ENCODE assay signal across 1 cellular context in the genomic region with DNA sequence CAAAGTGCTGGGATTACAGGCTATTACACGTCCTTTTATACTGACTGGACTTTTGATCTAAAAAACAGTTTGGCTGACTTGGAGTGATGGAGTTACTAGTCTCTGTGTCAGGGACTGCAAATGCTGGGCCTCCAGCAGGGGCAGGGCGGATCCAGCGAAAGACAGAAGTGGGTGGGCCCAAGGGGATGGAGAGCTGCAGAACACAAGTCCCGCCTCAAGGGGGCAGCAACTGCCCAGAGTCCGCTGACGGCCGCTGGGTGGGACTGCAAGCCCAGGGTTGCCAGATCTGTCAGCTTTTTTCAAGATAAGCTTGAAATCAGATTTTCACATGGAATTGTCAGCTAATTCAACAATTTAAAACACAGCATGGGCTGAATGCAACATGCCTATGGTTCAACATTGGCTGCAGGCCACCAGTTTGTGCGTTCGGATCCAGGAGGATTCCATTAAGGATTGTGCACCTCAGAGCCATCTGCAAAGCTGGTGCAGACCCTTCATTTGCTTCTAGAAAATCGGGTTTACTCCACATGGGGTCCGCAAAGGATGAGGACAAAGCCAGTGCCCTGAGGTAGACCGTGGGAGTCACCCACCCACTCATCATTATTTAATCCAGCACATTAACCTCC.
TF ChIP-seq lines count a peak whose summit lies in the region.

No MANE protein-coding gene starts in this region.

TF ChIP-seq in K562, 482 proteins besides CTCF, POLR2A, EP300 and RAD21 (continued from another document and continues in another):
- TF ChIP-seq BMI1 (IDR thresholded peaks at IDR 0.05; ENCODE audit: low read length) (no peak), PREB (CRISPR knock-in tag; IDR thresholded peaks at IDR 0.05) (no peak), FOXM1 (IDR thresholded peaks at IDR 0.05; ENCODE audit: low read depth) (no peak), FOXM1 (CRISPR knock-in tag; IDR thresholded peaks at IDR 0.05; ENCODE audit: low read depth) (no peak; the same call in 1 of the 2 replicates), PTRF (tag; IDR thresholded peaks at IDR 0.05) (no peak), XRCC4 (IDR thresholded peaks at IDR 0.05; ENCODE audit: extremely low read depth, insufficient read depth, insufficient read length) (no peak), ZBTB33 (CRISPR knock-in tag; IDR thresholded peaks at IDR 0.05) (peak; percentile 70; the same call in 1 of the 2 replicates), ARID1B (IDR thresholded peaks at IDR 0.05) (0 out of 2 replicates have a peak, but pooled peaks have one; percentile 37), ZNF589 (CRISPR knock-in tag; IDR thresholded peaks at IDR 0.05; ENCODE audit: low read depth) (no peak), THRA (IDR thresholded peaks at IDR 0.05) (no peak), NCOA1 (IDR thresholded peaks at IDR 0.05; ENCODE audit: low read depth) (no peak), TCF7 (IDR thresholded peaks at IDR 0.05; ENCODE audit: borderline replicate concordance) (peak; percentile 74), CREB3L1 (IDR thresholded peaks at IDR 0.05; ENCODE audit: borderline replicate concordance, low read depth) (no peak), MEF2D (tag; conservative IDR thresholded peaks at IDR 0.05; ENCODE audit: low read depth) (no peak), CHD1 (IDR thresholded peaks at IDR 0.05; ENCODE audit: low read length) (no peak), ZNF408 (CRISPR knock-in tag; IDR thresholded peaks at IDR 0.05; ENCODE audit: low read depth) (no peak), HDAC8 (tag; IDR thresholded peaks at IDR 0.05) (no peak), MAZ (CRISPR knock-in tag; conservative IDR thresholded peaks at IDR 0.05 in 1 of 2, IDR thresholded peaks at IDR 0.05 in 1 of 2) (peak; percentile 53 to 95; a peak in 3 of 4 replicates), RBM22 (IDR thresholded peaks at IDR 0.05; ENCODE audit: low read depth, low read length, poor library complexity, severe bottlenecking) (no peak), USF2 (CRISPR knock-in tag; IDR thresholded peaks at IDR 0.05) (no peak), KDM1A (IDR thresholded peaks at IDR 0.05) (no peak), EZH2 (IDR thresholded peaks at IDR 0.05; ENCODE audit: borderline replicate concordance, low read depth, low read length) (no peak), ESRRB (CRISPR knock-in tag; IDR thresholded peaks at IDR 0.05; ENCODE audit: borderline replicate concordance) (no peak), FOXA3 (CRISPR knock-in tag; conservative IDR thresholded peaks at IDR 0.05 in 1 of 2, IDR thresholded peaks at IDR 0.05 in 1 of 2) (peak in 1 of 2 experiments; percentile 67; a peak in 1 of 4 replicates), NR2C2 (CRISPR knock-in tag; IDR thresholded peaks at IDR 0.05) (no peak), NR2C2 (tag; IDR thresholded peaks at IDR 0.05) (no peak), ZNF445 (CRISPR knock-in tag; IDR thresholded peaks at IDR 0.05; ENCODE audit: low read depth) (no peak), FOXJ2 (tag; IDR thresholded peaks at IDR 0.05) (peak; percentile 31; the same call in 1 of the 2 replicates), U2AF1 (optimal IDR thresholded peaks at IDR 0.05; ENCODE audit: low read depth, low read length) (no peak), ZNF717 (CRISPR knock-in tag; IDR thresholded peaks at IDR 0.05) (no peak), JUN (IDR thresholded peaks at IDR 0.05; ENCODE audit: borderline replicate concordance, low read depth, low read length) (peak; percentile 65; the same call in 1 of the 2 replicates), JUN (CRISPR knock-in tag; IDR thresholded peaks at IDR 0.05; ENCODE audit: borderline replicate concordance) (no peak), SRSF3 (IDR thresholded peaks at IDR 0.05; ENCODE audit: insufficient read depth, low read length) (no peak), SIN3A (IDR thresholded peaks at IDR 0.05; ENCODE audit: borderline replicate concordance in 2 of 2, control insufficient read depth in 1 of 2, low read depth in 2 of 2, low read length in 2 of 2) (no peak), SMAD3 (CRISPR knock-in tag; conservative IDR thresholded peaks at IDR 0.05) (no peak), EWSR1 (IDR thresholded peaks at IDR 0.05; ENCODE audit: borderline replicate concordance, low read depth, partially characterized antibody) (no peak), KDM2B (CRISPR knock-in tag; IDR thresholded peaks at IDR 0.05) (no peak), MBD2 (IDR thresholded peaks at IDR 0.05; ENCODE audit: borderline replicate concordance, low read depth) (no peak), ADNP (tag; IDR thresholded peaks at IDR 0.05) (no peak), CC2D1A (IDR thresholded peaks at IDR 0.05) (peak; percentile 95), NFYB (IDR thresholded peaks at IDR 0.05; ENCODE audit: extremely low read depth, insufficient read length) (no peak), ZNF695 (CRISPR knock-in tag; IDR thresholded peaks at IDR 0.05) (no peak), RBM39 (optimal IDR thresholded peaks at IDR 0.05; ENCODE audit: low read depth, low read length) (no peak), GTF2A2 (tag; IDR thresholded peaks at IDR 0.05) (no peak), ZNF124 (CRISPR knock-in tag; IDR thresholded peaks at IDR 0.05) (no peak), TAF15 (IDR thresholded peaks at IDR 0.05; ENCODE audit: low read depth, low read length) (no peak), ZFX (CRISPR knock-in tag; IDR thresholded peaks at IDR 0.05) (peak; percentile 55)
- TF ChIP-seq, protein P1, sequence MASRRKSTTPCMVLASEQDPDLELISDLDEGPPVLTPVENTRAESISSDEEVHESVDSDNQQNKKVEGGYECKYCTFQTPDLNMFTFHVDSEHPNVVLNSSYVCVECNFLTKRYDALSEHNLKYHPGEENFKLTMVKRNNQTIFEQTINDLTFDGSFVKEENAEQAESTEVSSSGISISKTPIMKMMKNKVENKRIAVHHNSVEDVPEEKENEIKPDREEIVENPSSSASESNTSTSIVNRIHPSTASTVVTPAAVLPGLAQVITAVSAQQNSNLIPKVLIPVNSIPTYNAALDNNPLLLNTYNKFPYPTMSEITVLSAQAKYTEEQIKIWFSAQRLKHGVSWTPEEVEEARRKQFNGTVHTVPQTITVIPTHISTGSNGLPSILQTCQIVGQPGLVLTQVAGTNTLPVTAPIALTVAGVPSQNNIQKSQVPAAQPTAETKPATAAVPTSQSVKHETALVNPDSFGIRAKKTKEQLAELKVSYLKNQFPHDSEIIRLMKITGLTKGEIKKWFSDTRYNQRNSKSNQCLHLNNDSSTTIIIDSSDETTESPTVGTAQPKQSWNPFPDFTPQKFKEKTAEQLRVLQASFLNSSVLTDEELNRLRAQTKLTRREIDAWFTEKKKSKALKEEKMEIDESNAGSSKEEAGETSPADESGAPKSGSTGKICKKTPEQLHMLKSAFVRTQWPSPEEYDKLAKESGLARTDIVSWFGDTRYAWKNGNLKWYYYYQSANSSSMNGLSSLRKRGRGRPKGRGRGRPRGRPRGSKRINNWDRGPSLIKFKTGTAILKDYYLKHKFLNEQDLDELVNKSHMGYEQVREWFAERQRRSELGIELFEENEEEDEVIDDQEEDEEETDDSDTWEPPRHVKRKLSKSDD (conservative IDR thresholded peaks at IDR 0.05; ENCODE audit: low read length), result no peak
- TF ChIP-seq, protein P2, sequence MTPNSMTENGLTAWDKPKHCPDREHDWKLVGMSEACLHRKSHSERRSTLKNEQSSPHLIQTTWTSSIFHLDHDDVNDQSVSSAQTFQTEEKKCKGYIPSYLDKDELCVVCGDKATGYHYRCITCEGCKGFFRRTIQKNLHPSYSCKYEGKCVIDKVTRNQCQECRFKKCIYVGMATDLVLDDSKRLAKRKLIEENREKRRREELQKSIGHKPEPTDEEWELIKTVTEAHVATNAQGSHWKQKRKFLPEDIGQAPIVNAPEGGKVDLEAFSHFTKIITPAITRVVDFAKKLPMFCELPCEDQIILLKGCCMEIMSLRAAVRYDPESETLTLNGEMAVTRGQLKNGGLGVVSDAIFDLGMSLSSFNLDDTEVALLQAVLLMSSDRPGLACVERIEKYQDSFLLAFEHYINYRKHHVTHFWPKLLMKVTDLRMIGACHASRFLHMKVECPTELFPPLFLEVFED (CRISPR knock-in tag; conservative IDR thresholded peaks at IDR 0.05), result 0 out of 2 replicates have a peak, but pooled peaks have one; percentile 19
- TF ChIP-seq, protein P3, sequence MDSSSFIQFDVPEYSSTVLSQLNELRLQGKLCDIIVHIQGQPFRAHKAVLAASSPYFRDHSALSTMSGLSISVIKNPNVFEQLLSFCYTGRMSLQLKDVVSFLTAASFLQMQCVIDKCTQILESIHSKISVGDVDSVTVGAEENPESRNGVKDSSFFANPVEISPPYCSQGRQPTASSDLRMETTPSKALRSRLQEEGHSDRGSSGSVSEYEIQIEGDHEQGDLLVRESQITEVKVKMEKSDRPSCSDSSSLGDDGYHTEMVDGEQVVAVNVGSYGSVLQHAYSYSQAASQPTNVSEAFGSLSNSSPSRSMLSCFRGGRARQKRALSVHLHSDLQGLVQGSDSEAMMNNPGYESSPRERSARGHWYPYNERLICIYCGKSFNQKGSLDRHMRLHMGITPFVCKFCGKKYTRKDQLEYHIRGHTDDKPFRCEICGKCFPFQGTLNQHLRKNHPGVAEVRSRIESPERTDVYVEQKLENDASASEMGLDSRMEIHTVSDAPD (CRISPR knock-in tag; IDR thresholded peaks at IDR 0.05), result no peak
- TF ChIP-seq, protein P4, sequence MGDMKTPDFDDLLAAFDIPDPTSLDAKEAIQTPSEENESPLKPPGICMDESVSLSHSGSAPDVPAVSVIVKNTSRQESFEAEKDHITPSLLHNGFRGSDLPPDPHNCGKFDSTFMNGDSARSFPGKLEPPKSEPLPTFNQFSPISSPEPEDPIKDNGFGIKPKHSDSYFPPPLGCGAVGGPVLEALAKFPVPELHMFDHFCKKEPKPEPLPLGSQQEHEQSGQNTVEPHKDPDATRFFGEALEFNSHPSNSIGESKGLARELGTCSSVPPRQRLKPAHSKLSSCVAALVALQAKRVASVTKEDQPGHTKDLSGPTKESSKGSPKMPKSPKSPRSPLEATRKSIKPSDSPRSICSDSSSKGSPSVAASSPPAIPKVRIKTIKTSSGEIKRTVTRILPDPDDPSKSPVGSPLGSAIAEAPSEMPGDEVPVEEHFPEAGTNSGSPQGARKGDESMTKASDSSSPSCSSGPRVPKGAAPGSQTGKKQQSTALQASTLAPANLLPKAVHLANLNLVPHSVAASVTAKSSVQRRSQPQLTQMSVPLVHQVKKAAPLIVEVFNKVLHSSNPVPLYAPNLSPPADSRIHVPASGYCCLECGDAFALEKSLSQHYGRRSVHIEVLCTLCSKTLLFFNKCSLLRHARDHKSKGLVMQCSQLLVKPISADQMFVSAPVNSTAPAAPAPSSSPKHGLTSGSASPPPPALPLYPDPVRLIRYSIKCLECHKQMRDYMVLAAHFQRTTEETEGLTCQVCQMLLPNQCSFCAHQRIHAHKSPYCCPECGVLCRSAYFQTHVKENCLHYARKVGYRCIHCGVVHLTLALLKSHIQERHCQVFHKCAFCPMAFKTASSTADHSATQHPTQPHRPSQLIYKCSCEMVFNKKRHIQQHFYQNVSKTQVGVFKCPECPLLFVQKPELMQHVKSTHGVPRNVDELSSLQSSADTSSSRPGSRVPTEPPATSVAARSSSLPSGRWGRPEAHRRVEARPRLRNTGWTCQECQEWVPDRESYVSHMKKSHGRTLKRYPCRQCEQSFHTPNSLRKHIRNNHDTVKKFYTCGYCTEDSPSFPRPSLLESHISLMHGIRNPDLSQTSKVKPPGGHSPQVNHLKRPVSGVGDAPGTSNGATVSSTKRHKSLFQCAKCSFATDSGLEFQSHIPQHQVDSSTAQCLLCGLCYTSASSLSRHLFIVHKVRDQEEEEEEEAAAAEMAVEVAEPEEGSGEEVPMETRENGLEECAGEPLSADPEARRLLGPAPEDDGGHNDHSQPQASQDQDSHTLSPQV (IDR thresholded peaks at IDR 0.05), result peak; percentile 80
